11 cellular contexts compared by ENCODE assay signal in the genomic region with DNA sequence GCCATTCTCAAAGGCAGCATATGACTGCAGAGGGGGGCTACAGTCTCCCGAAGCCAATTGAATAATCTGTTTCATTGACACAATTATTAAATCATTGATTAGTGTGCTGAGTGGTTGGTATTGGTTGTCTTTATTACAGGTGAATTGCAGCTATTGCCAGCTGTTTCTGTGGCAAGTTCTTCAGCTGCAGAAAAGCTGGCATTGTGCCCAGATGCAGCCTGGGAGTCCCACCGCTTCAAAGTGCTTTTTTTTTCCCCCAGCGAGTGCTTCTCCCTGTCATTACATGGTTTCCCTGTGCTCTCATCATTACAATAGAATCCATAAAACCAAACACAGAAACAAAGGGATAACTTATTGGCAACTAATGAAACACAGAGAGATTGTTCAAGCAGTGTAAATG.
A peak's percentile ranks its signal among the peaks of the same experiment; 100 is the strongest.
DNase-seq lines count a peak whose midpoint lies in the region; ATAC-seq lines count a peak whose summit lies in the region.
"Had no signal": no experiment of that assay in that cellular context is flagged by ENCODE, and none has a peak within 500 bp of the region (broad histone marks: within the 10 kb centered on the region; RNA-seq: fewer than 3 reads in every experiment).

No MANE protein-coding gene starts in this region.

- ATAC-seq in GM18498 (IDR thresholded peaks at IDR 0.05; ENCODE audit: unreplicated experiment) (no peak), GM18502 (IDR thresholded peaks at IDR 0.05; ENCODE audit: poor library complexity, unreplicated experiment) (no peak)
- ATAC-seq: heart left ventricle, left lung had no signal

- peak; percentile 39 for DNase-seq in DMS79 (lab: John Stamatoyannopoulos, UW)
- peak; percentile 43 to 85 (median 82) for DNase-seq in NCI-H1417 (lab: John Stamatoyannopoulos, UW)
- DNase-seq in NCI-H748 (lab: John Stamatoyannopoulos, UW; ENCODE audit: unreplicated experiment) = peak; percentile 98
- peak; percentile 5 for DNase-seq in glomerular visceral epithelial cell (ENCODE audit: extremely low spot score)
- no peak for DNase-seq in activated CD8-positive, alpha-beta memory T cell treated with anti-CD3 and anti-CD28 coated beads, Interleukin-2, amount 50 U/mL, for 4 hours
- DNase-seq in stimulated activated CD4-positive, alpha-beta T cell treated with anti-CD3 and anti-CD28 coated beads, Interleukin-4, amount 100 ng/mL, for 4 hours = no peak
- DNase-seq: activated CD4-positive, alpha-beta T cell treated with anti-CD3 and anti-CD28 coated beads for 4 hours; heart left ventricle; left lung had no signal

Comparison
In these comparisons a context has a peak if more than half of its experiments do, and no peak if none do; other contexts are left out.
1. DNase-seq: peak in DMS79 (single experiment), NCI-H1417 (3 of 3), NCI-H748 (single experiment) and glomerular visceral epithelial cell (single experiment); none in activated CD8-positive, alpha-beta memory T cell treated with anti-CD3 and anti-CD28 coated beads, Interleukin-2, amount 50 U/mL, for 4 hours (single experiment) and stimulated activated CD4-positive, alpha-beta T cell treated with anti-CD3 and anti-CD28 coated beads, Interleukin-4, amount 100 ng/mL, for 4 hours (0 of 2).